In genomic region chr1:168345939-168346338, GRCh38 we compare ENCODE assay signal across 30 cellular contexts.
"Had no signal": no experiment of that assay in that cellular context is flagged by ENCODE, and none has a peak within 500 bp of the region (broad histone marks: within the 10 kb centered on the region; RNA-seq: fewer than 3 reads in every experiment).

No MANE protein-coding gene starts in this region.

- H3K36me3 Mint-ChIP-seq: stimulated activated memory B cell treated with anti-CD40 and anti-IgM and Interleukin-4, amounts not matched to agents 10 μg/mL and 1 μg/mL and 100 μg/mL, for 72 hours had no signal

- H3K27ac ChIP-seq: neutrophil, pancreas, prostate gland, right atrium auricular region, right lobe of liver, sigmoid colon, suprapubic skin, testis, tibial artery, transverse colon, upper lobe of right lung, vagina had no signal

- H3K27ac Mint-ChIP-seq: nephron progenitor cell; stimulated activated memory B cell treated with anti-CD40 and anti-IgM and Interleukin-4, amounts not matched to agents 10 μg/mL and 1 μg/mL and 100 μg/mL, for 72 hours; stimulated activated naive CD8-positive, alpha-beta T cell treated with anti-CD3 and anti-CD28 coated beads, Interleukin-15, amount 100 ng/mL, for 72 hours; type B pancreatic cell had no signal

- H3K27me3 ChIP-seq: neutrophil, pancreas, right atrium auricular region, right lobe of liver, sigmoid colon, suprapubic skin, testis, tibial artery, transverse colon, upper lobe of right lung, vagina had no signal

- H3K4me1 ChIP-seq: prostate gland had no signal

- H3K9me3 Mint-ChIP-seq: naive thymus-derived CD8-positive, alpha-beta T cell; natural killer cell treated with Interleukin-12 subunit alpha and Interleukin-12 subunit beta and Interleukin-15 and Interleukin-18, amount 100 ng/mL, for 72 hours; nephron progenitor cell; stimulated activated memory B cell treated with anti-CD40 and anti-IgM and Interleukin-4, amounts not matched to agents 10 μg/mL and 1 μg/mL and 100 μg/mL, for 72 hours; type B pancreatic cell had no signal

- H3K4me3 Mint-ChIP-seq: nephron progenitor cell; neural crest cell; stimulated activated memory B cell treated with anti-CD40 and anti-IgM and Interleukin-4, amounts not matched to agents 10 μg/mL and 1 μg/mL and 100 μg/mL, for 72 hours; stimulated activated naive CD8-positive, alpha-beta T cell treated with anti-CD3 and anti-CD28 coated beads, Interleukin-15, amount 100 ng/mL, for 72 hours; type B pancreatic cell had no signal

- H3K4me1 Mint-ChIP-seq: nephron progenitor cell had no signal

- H3K36me3 ChIP-seq: neutrophil, pancreas, prostate gland, right atrium auricular region, right lobe of liver, sigmoid colon, suprapubic skin, tibial artery, transverse colon, upper lobe of right lung, vagina had no signal

- H3K9me3 ChIP-seq: neutrophil, pancreas, prostate gland, right atrium auricular region, right lobe of liver, sigmoid colon, suprapubic skin, testis, tibial artery, transverse colon, upper lobe of right lung, vagina had no signal

- DNase-seq: naive thymus-derived CD8-positive, alpha-beta T cell; nephron progenitor cell; nucleus accumbens; pancreas; retina; right lobe of liver; sigmoid colon; small intestine; stimulated activated CD4-positive, alpha-beta T cell treated with anti-CD3 and anti-CD28 coated beads, Interleukin-15, amount 100 ng/mL, for 24 hours; stimulated activated CD4-positive, alpha-beta T cell treated with anti-CD3 and anti-CD28 coated beads, Interleukin-2, amount 100 ng/mL, for 24 hours; stimulated activated CD4-positive, alpha-beta T cell treated with anti-CD3 and anti-CD28 coated beads, Interleukin-4, amount 100 ng/mL, for 1 hour; stimulated activated CD4-positive, alpha-beta T cell treated with anti-CD3 and anti-CD28 coated beads, Interleukin-4, amount 100 ng/mL, for 4 hours; stimulated activated CD8-positive, alpha-beta memory T cell treated with anti-CD3 and anti-CD28 coated beads, Interleukin-4, amount 100 ng/mL, for 48 hours; stimulated activated naive CD4-positive, alpha-beta T cell; stimulated activated naive CD8-positive, alpha-beta T cell treated with anti-CD3 and anti-CD28 coated beads, Interleukin-15, amount 100 ng/mL, for 72 hours; stimulated activated naive CD8-positive, alpha-beta T cell treated with anti-CD3 and anti-CD28 coated beads, Interleukin-15, Interleukin-2, amounts not matched to agents 100 U/mL and 50 U/mL, for 24 hours; substantia nigra; testis; tibial artery; transverse colon; upper lobe of right lung had no signal

- H3K27me3 Mint-ChIP-seq: naive thymus-derived CD8-positive, alpha-beta T cell; natural killer cell treated with Interleukin-12 subunit alpha and Interleukin-12 subunit beta and Interleukin-15 and Interleukin-18, amount 100 ng/mL, for 72 hours; stimulated activated memory B cell treated with anti-CD40 and anti-IgM and Interleukin-4, amounts not matched to agents 10 μg/mL and 1 μg/mL and 100 μg/mL, for 72 hours; stimulated activated naive CD8-positive, alpha-beta T cell treated with anti-CD3 and anti-CD28 coated beads, Interleukin-15, amount 100 ng/mL, for 72 hours had no signal

- ATAC-seq: naive thymus-derived CD8-positive, alpha-beta T cell; natural killer cell treated with Interleukin-12 subunit alpha and Interleukin-12 subunit beta and Interleukin-15 and Interleukin-18, amount 100 ng/mL, for 72 hours; pancreas; right lobe of liver; stimulated activated memory B cell treated with anti-CD40 and anti-IgM and Interleukin-4, amounts not matched to agents 10 μg/mL and 1 μg/mL and 100 μg/mL, for 72 hours; stimulated activated naive CD8-positive, alpha-beta T cell treated with anti-CD3 and anti-CD28 coated beads, Interleukin-15, amount 100 ng/mL, for 72 hours; stimulated activated naive CD8-positive, alpha-beta T cell treated with anti-CD3 and anti-CD28 coated beads, Interleukin-15, Interleukin-2, amounts not matched to agents 100 U/mL and 50 U/mL, for 24 hours; upper lobe of right lung had no signal

- H3K4me3 ChIP-seq: pancreas, prostate gland, right atrium auricular region, right lobe of liver, sigmoid colon, suprapubic skin, testis, tibial artery, transverse colon, upper lobe of right lung, vagina had no signal
